In genomic region chr22:44448271-44448780, GRCh38 we compare ENCODE assay signal across 9 cellular contexts. TPM values are rescaled to one million over a fixed set of nuclear protein-coding genes. Genes with fewer than 3 reads are reported as not detected.
DNase-seq lines count a peak whose midpoint lies in the region; ATAC-seq and TF ChIP-seq lines count a peak whose summit lies in the region.
"Had no signal": no experiment of that assay in that cellular context is flagged by ENCODE, and none has a peak within 500 bp of the region (broad histone marks: within the 10 kb centered on the region; RNA-seq: fewer than 3 reads in every experiment).

No MANE protein-coding gene starts in this region.

- no peaks in the 10 kb centered on the region for H3K27me3 ChIP-seq in Karpas-422 (ENCODE audit: low read length)

- H3K9me3 ChIP-seq in Karpas-422 (ENCODE audit: low read length): no peaks in the 10 kb centered on the region

- ATAC-seq in GM18867 (IDR thresholded peaks at IDR 0.05; ENCODE audit: unreplicated experiment): no peak
- no peak for ATAC-seq in GM18505 (IDR thresholded peaks at IDR 0.05; ENCODE audit: unreplicated experiment)

- no peak overlapping the region for H3K9ac ChIP-seq in Karpas-422 (ENCODE audit: low read length)

- POLR2A ChIA-PET in AG04449 (lab: Yijun Ruan, JAX): interaction anchor here (0.7 kb wide), 1 partner anchor 26 kb away, joined by 3 read pairs; no protein-coding TSS in a partner anchor

- no peaks in the 10 kb centered on the region for H3K79me2 ChIP-seq in Karpas-422 (ENCODE audit: low read length)

- H3K4me3 ChIP-seq in AG04449 (ENCODE audit: low read depth, low read length): no peak overlapping the region
- no peak overlapping the region for H3K4me3 ChIP-seq in Karpas-422 (ENCODE audit: low read length)
- no peak overlapping the region for H3K4me3 ChIP-seq in cardiac fibroblast (replicated peaks in 1 of 2; ENCODE audit: low read depth in 2 of 2, low read length in 2 of 2)

- no peak for TF ChIP-seq CTCF in AG04449 (IDR thresholded peaks at IDR 0.05; ENCODE audit: insufficient read depth, low read length, missing control alignments)
- no peak for TF ChIP-seq CTCF in cardiac fibroblast (IDR thresholded peaks at IDR 0.05; ENCODE audit: low read depth, low read length)
- TF ChIP-seq CTCF in GM13976 (IDR thresholded peaks at IDR 0.05; ENCODE audit: borderline replicate concordance, control extremely low read depth, extremely low read depth, insufficient read depth, missing control alignments): no peak

- TF ChIP-seq POLR2A in GM18505 (IDR thresholded peaks at IDR 0.05; ENCODE audit: borderline replicate concordance, extremely low read depth, insufficient read depth, insufficient read length): no peak

- in situ Hi-C loops in GM13976 (cut with MboI; ENCODE audit: low sequenced_read_pairs, unreplicated experiment): no loop called here

- DNase-seq in AG04449 (ENCODE audit: low read depth, low spot score) (peak; percentile 88), Karpas-422 (peak; percentile 27), cardiac fibroblast (ENCODE audit: low read depth in 2 of 2) (peak; percentile 95), midbrain (lab: John Stamatoyannopoulos, UW) (peak; percentile 2), NCI-H510A (lab: John Stamatoyannopoulos, UW) (no peak), GM13976 (ENCODE audit: low spot score) (no peak)
- DNase-seq: activated CD4-positive, alpha-beta T cell treated with anti-CD3 and anti-CD28 coated beads, Interleukin-2, amount 50 U/mL, for 48 hours had no signal

- no peak overlapping the region for H3K4me2 ChIP-seq in Karpas-422 (ENCODE audit: low read depth, low read length, poor library complexity, severe bottlenecking)

- no peaks in the 10 kb centered on the region for H4K20me1 ChIP-seq in Karpas-422 (ENCODE audit: insufficient read depth, low read depth, low read length)

- no peak overlapping the region for H3K27ac ChIP-seq in Karpas-422 (ENCODE audit: low read length)

- H3K9me2 ChIP-seq in Karpas-422 (replicated peaks; ENCODE audit: insufficient read depth, low read length): no peaks in the 10 kb centered on the region

- no peaks in the 10 kb centered on the region for H3K36me3 ChIP-seq in Karpas-422 (ENCODE audit: insufficient read depth, low read length)

- no peak overlapping the region for H2AFZ ChIP-seq in Karpas-422 (ENCODE audit: low read length)

- CTCF ChIA-PET in AG04449 (lab: Yijun Ruan, JAX): interaction anchor here (1.6 kb wide), 1 partner anchor 10 kb away, joined by 4 read pairs; no protein-coding TSS in a partner anchor

- peaks cover 6% of the 10 kb centered on the region for H3K4me1 ChIP-seq in Karpas-422 (ENCODE audit: low read length)

RNA-seq across cellular contexts. Expression of gene RTL6, which starts 49.7 kb away (rescaled TPM):
- not detected in 2 replicates for total RNA-seq in Karpas-422 (2014; rRNA removed; shearing (Covaris generic); ENCODE audit: low replicate concordance)

Comparison
In these comparisons a context has a peak if more than half of its experiments do, and no peak if none do; other contexts are left out.
1. DNase-seq: peak in AG04449 (single experiment), Karpas-422 (single experiment), cardiac fibroblast (2 of 2) and midbrain (single experiment); none in NCI-H510A (single experiment) and GM13976 (single experiment).